Comparison of ENCODE assay signal across 25 cellular contexts in the genomic region with DNA sequence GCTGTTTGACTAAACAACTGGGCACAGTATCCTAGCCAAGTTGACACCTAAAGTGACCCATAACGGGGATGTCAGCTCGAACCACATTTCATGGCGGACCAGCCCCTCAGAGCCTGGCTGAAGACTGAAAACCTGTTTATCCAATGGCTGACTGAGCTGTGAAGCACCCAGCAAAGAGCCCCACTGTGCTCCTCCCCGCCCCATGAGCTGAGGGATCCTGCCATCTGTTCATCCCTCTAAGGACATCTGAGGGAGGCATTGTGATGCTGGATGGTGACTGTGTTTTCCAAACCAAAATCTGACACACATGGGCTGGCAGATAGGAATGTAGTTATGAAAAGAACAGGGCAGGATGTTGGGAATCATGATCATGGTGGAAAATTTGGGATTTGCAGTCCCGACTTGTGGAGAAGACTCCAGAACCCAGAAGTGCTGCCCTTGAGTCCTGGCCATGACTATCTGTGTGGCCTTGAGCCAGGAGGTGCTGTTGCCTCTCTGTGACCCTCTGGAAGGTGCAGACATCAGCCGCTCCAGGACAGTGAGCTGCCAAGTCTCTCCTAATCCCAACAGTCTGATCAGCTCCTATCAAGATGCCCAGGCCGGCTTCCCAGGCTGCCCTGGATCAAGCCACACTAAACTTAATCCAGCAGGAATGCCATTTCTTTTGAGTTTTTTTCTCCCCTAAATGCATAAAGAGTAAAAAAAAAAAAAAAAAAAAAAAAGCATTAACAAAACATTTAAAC. TPM values are rescaled to one million over a fixed set of nuclear protein-coding genes. Genes with fewer than 3 reads are reported as not detected.
"Had no signal": no experiment of that assay in that cellular context is flagged by ENCODE, and none has a peak within 500 bp of the region (broad histone marks: within the 10 kb centered on the region; RNA-seq: fewer than 3 reads in every experiment).

No MANE protein-coding gene starts in this region.

- H3K4me3 Mint-ChIP-seq: effector memory CD8-positive, alpha-beta T cell; naive thymus-derived CD4-positive, alpha-beta T cell; nephron; neural progenitor cell; stimulated activated naive CD8-positive, alpha-beta T cell treated with anti-CD3 and anti-CD28 coated beads, Interleukin-15, amount 100 ng/mL, for 72 hours; type B pancreatic cell had no signal

- H3K36me3 Mint-ChIP-seq: naive thymus-derived CD4-positive, alpha-beta T cell; neural progenitor cell had no signal

- DNase-seq: effector memory CD8-positive, alpha-beta T cell; erythroblast; esophagus squamous epithelium; foreskin melanocyte; glutamatergic neuron; heart right ventricle; hippocampal formation; left cardiac atrium; left lung; mesenchymal stem cell; midbrain; naive thymus-derived CD4-positive, alpha-beta T cell; stimulated activated CD4-positive, alpha-beta T cell treated with anti-CD3 and anti-CD28 coated beads, Interleukin-12 subunit alpha, Interleukin-12 subunit beta, amount 100 ng/mL, for 4 hours; stimulated activated CD4-positive, alpha-beta T cell treated with anti-CD3 and anti-CD28 coated beads, Interleukin-1b, Interleukin-23, amount 100 ng/mL, for 48 hours; stimulated activated CD4-positive, alpha-beta T cell treated with anti-CD3 and anti-CD28 coated beads, Interleukin-4, amount 100 ng/mL, for 1 hour; stimulated activated CD8-positive, alpha-beta memory T cell treated with anti-CD3 and anti-CD28 coated beads, Interleukin-4, amount 100 ng/mL, for 48 hours; stimulated activated naive CD4-positive, alpha-beta T cell; stimulated activated naive CD8-positive, alpha-beta T cell treated with anti-CD3 and anti-CD28 coated beads, Interleukin-15, amount 100 ng/mL, for 72 hours; tibial artery had no signal

- H3K9me3 Mint-ChIP-seq: effector memory CD8-positive, alpha-beta T cell; naive thymus-derived CD4-positive, alpha-beta T cell; nephron; neural progenitor cell; stimulated activated naive CD8-positive, alpha-beta T cell treated with anti-CD3 and anti-CD28 coated beads, Interleukin-15, amount 100 ng/mL, for 72 hours; type B pancreatic cell had no signal

- H3K4me1 Mint-ChIP-seq: nephron had no signal

- H3K27ac Mint-ChIP-seq: effector memory CD8-positive, alpha-beta T cell; naive thymus-derived CD4-positive, alpha-beta T cell; nephron; neural progenitor cell; progenitor cell of endocrine pancreas; stimulated activated naive CD8-positive, alpha-beta T cell treated with anti-CD3 and anti-CD28 coated beads, Interleukin-15, amount 100 ng/mL, for 72 hours; type B pancreatic cell had no signal

- ATAC-seq: effector memory CD8-positive, alpha-beta T cell; heart right ventricle; left cardiac atrium; left lung; naive thymus-derived CD4-positive, alpha-beta T cell; sciatic nerve; stimulated activated naive CD8-positive, alpha-beta T cell treated with anti-CD3 and anti-CD28 coated beads, Interleukin-15, amount 100 ng/mL, for 72 hours had no signal

RNA-seq across cellular contexts. Expression of a gene that starts 5.7 kb away (rescaled TPM):
- polyA plus RNA-seq: smooth muscle cell had no signal
